ENCODE assay signal across 1 cellular context in the genomic region with DNA sequence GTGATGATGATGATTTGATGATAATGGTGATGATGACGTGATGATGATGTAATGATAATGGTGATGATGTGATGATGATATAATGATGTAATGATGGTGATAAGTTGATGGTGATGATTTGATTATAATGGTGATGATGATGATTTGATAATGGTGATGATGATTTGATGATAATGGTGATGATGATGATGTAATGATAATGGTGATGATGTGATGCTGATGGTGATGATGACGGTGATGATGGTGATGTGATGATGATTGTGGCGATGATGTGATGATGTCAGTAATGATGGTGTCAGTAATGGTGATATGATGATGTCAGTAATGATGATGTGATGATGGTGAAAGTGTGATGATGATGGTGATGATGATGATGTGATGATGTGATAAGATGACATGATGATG.
A peak's percentile ranks its signal among the peaks of the same experiment; 100 is the strongest.
TF ChIP-seq lines count a peak whose summit lies in the region.

No MANE protein-coding gene starts in this region.

TF ChIP-seq in HEK293, 187 proteins besides CTCF, POLR2A, EP300 and RAD21 (continued from another document):
- TF ChIP-seq, protein P1, sequence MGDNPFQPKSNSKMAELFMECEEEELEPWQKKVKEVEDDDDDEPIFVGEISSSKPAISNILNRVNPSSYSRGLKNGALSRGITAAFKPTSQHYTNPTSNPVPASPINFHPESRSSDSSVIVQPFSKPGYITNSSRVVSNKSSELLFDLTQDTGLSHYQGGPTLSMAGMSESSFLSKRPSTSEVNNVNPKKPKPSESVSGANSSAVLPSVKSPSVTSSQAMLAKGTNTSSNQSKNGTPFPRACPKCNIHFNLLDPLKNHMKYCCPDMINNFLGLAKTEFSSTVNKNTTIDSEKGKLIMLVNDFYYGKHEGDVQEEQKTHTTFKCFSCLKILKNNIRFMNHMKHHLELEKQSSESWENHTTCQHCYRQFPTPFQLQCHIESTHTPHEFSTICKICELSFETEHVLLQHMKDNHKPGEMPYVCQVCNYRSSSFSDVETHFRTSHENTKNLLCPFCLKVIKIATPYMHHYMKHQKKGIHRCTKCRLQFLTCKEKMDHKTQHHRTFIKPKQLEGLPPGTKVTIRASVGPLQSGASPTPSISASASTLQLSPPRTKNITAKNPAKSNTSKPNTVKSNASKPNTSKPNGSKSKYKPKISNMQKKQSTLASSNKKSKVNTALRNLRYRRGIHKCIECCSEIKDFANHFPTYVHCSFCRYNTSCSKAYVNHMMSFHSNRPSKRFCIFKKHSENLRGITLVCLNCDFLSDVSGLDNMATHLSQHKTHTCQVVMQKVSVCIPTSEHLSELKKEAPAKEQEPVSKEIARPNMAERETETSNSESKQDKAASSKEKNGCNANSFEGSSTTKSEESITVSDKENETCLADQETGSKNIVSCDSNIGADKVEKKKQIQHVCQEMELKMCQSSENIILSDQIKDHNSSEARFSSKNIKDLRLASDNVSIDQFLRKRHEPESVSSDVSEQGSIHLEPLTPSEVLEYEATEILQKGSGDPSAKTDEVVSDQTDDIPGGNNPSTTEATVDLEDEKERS (tag by site-specific recombination; IDR thresholded peaks at IDR 0.05): peak; percentile 64; the same call in 1 of the 2 replicates
- no peak for TF ChIP-seq OSR2 (tag by site-specific recombination; IDR thresholded peaks at IDR 0.05)
- TF ChIP-seq, protein P2, sequence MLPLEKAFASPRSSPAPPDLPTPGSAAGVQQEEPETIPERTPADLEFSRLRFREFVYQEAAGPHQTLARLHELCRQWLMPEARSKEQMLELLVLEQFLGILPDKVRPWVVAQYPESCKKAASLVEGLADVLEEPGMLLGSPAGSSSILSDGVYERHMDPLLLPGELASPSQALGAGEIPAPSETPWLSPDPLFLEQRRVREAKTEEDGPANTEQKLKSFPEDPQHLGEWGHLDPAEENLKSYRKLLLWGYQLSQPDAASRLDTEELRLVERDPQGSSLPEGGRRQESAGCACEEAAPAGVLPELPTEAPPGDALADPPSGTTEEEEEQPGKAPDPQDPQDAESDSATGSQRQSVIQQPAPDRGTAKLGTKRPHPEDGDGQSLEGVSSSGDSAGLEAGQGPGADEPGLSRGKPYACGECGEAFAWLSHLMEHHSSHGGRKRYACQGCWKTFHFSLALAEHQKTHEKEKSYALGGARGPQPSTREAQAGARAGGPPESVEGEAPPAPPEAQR (tag by site-specific recombination; IDR thresholded peaks at IDR 0.05): no peak
- no peak for TF ChIP-seq ZNF335 (tag by site-specific recombination; conservative IDR thresholded peaks at IDR 0.05)
- TF ChIP-seq, protein P3, sequence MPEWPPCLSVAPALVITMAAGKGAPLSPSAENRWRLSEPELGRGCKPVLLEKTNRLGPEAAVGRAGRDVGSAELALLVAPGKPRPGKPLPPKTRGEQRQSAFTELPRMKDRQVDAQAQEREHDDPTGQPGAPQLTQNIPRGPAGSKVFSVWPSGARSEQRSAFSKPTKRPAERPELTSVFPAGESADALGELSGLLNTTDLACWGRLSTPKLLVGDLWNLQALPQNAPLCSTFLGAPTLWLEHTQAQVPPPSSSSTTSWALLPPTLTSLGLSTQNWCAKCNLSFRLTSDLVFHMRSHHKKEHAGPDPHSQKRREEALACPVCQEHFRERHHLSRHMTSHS (tag by site-specific recombination; IDR thresholded peaks at IDR 0.05): peak; percentile 35; the same call in 1 of the 2 replicates
- TF ChIP-seq ZNF660 (tag by site-specific recombination; IDR thresholded peaks at IDR 0.05): no peak
- no peak for TF ChIP-seq IKZF3 (tag by site-specific recombination; IDR thresholded peaks at IDR 0.05)
- TF ChIP-seq GLIS1 (tag by site-specific recombination; IDR thresholded peaks at IDR 0.05): no peak
- TF ChIP-seq, protein P4, sequence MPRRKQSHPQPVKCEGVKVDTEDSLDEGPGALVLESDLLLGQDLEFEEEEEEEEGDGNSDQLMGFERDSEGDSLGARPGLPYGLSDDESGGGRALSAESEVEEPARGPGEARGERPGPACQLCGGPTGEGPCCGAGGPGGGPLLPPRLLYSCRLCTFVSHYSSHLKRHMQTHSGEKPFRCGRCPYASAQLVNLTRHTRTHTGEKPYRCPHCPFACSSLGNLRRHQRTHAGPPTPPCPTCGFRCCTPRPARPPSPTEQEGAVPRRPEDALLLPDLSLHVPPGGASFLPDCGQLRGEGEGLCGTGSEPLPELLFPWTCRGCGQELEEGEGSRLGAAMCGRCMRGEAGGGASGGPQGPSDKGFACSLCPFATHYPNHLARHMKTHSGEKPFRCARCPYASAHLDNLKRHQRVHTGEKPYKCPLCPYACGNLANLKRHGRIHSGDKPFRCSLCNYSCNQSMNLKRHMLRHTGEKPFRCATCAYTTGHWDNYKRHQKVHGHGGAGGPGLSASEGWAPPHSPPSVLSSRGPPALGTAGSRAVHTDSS (tag by site-specific recombination; IDR thresholded peaks at IDR 0.05): peak; percentile 71
- no peak for TF ChIP-seq HOXD13 (CRISPR knock-in tag; IDR thresholded peaks at IDR 0.05; ENCODE audit: borderline replicate concordance)
- TF ChIP-seq OVOL3 (tag by site-specific recombination; IDR thresholded peaks at IDR 0.05): no peak
- no peak for TF ChIP-seq ZEB2 (tag by site-specific recombination; IDR thresholded peaks at IDR 0.05)
- TF ChIP-seq ZNF391 (tag by site-specific recombination; IDR thresholded peaks at IDR 0.05; ENCODE audit: borderline replicate concordance, low read depth): no peak
- TF ChIP-seq ZNF791 (tag by site-specific recombination; IDR thresholded peaks at IDR 0.05): peak; percentile 49; the same call in 1 of the 2 replicates
- peak; percentile 86; the same call in 1 of the 2 replicates for TF ChIP-seq ZNF571 (tag by site-specific recombination; IDR thresholded peaks at IDR 0.05)
- TF ChIP-seq, protein P5, sequence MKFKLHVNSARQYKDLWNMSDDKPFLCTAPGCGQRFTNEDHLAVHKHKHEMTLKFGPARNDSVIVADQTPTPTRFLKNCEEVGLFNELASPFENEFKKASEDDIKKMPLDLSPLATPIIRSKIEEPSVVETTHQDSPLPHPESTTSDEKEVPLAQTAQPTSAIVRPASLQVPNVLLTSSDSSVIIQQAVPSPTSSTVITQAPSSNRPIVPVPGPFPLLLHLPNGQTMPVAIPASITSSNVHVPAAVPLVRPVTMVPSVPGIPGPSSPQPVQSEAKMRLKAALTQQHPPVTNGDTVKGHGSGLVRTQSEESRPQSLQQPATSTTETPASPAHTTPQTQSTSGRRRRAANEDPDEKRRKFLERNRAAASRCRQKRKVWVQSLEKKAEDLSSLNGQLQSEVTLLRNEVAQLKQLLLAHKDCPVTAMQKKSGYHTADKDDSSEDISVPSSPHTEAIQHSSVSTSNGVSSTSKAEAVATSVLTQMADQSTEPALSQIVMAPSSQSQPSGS (tag by site-specific recombination; IDR thresholded peaks at IDR 0.05; ENCODE audit: low read depth): peak; percentile 99
- TF ChIP-seq ZSCAN16 (tag by site-specific recombination; IDR thresholded peaks at IDR 0.05): 0 out of 2 replicates have a peak, but pooled peaks have one; percentile 26
- TF ChIP-seq ZNF777 (tag by site-specific recombination; IDR thresholded peaks at IDR 0.05; ENCODE audit: borderline replicate concordance): no peak
- TF ChIP-seq ZNF350 (tag by site-specific recombination; IDR thresholded peaks at IDR 0.05): no peak
- peak; percentile 78; the same call in 1 of the 2 replicates for TF ChIP-seq ZNF658 (tag by site-specific recombination; IDR thresholded peaks at IDR 0.05)
- TF ChIP-seq ZBTB20 (tag by site-specific recombination; IDR thresholded peaks at IDR 0.05): no peak
- TF ChIP-seq ZNF239 (tag by site-specific recombination; IDR thresholded peaks at IDR 0.05): 0 out of 2 replicates have a peak, but pooled peaks have one; percentile 26
- no peak for TF ChIP-seq ZNF837 (tag by site-specific recombination; IDR thresholded peaks at IDR 0.05)
- TF ChIP-seq ZNF621 (tag by site-specific recombination; IDR thresholded peaks at IDR 0.05): peak; percentile 97
- TF ChIP-seq, protein P6, sequence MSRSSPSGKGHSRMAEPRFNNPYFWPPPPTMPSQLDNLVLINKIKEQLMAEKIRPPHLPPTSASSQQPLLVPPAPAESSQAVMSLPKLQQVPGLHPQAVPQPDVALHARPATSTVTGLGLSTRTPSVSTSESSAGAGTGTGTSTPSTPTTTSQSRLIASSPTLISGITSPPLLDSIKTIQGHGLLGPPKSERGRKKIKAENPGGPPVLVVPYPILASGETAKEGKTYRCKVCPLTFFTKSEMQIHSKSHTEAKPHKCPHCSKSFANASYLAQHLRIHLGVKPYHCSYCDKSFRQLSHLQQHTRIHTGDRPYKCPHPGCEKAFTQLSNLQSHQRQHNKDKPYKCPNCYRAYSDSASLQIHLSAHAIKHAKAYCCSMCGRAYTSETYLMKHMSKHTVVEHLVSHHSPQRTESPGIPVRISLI (tag by site-specific recombination; IDR thresholded peaks at IDR 0.05): no peak
